Comparison of ENCODE assay signal across 16 cellular contexts in genomic region chr10:131797626-131798025, GRCh38.
A peak's percentile ranks its signal among the peaks of the same experiment; 100 is the strongest.
DNase-seq lines count a peak whose midpoint lies in the region; TF ChIP-seq lines count a peak whose summit lies in the region.
"Had no signal": no experiment of that assay in that cellular context is flagged by ENCODE, and none has a peak within 500 bp of the region (broad histone marks: within the 10 kb centered on the region; RNA-seq: fewer than 3 reads in every experiment).

No MANE protein-coding gene starts in this region.

- no peaks in the 10 kb centered on the region for H3K4me1 ChIP-seq in sigmoid colon
- H3K4me1 ChIP-seq: BE2C had no signal

- no peak overlapping the region for H3K27ac Mint-ChIP-seq in activated T-cell treated with anti-CD3 and anti-CD28 coated beads, Interleukin-2, amount 50 U/mL, for 24 hours
- H3K27ac Mint-ChIP-seq in activated naive CD8-positive, alpha-beta T cell treated with anti-CD3 and anti-CD28 coated beads for 36 hours = no peak overlapping the region
- H3K27ac Mint-ChIP-seq: CD4-positive, CD25-positive, alpha-beta regulatory T cell; CD8-positive, alpha-beta memory T cell had no signal

- peaks cover 17% of the 10 kb centered on the region for H3K27me3 Mint-ChIP-seq in activated T-cell treated with anti-CD3 and anti-CD28 coated beads, Interleukin-2, amount 50 U/mL, for 24 hours
- H3K27me3 Mint-ChIP-seq in activated naive CD8-positive, alpha-beta T cell treated with anti-CD3 and anti-CD28 coated beads for 36 hours = peaks cover 13% of the 10 kb centered on the region

- H3K9me3 Mint-ChIP-seq in activated T-cell treated with anti-CD3 and anti-CD28 coated beads, Interleukin-2, amount 50 U/mL, for 24 hours = peaks cover 15% of the 10 kb centered on the region
- H3K9me3 Mint-ChIP-seq in activated naive CD8-positive, alpha-beta T cell treated with anti-CD3 and anti-CD28 coated beads for 36 hours = peaks cover 12% of the 10 kb centered on the region

- peaks cover 3 to 11% (median 8%) of the 10 kb centered on the region in 4 donors for H3K9me3 ChIP-seq in sigmoid colon
- H3K9me3 ChIP-seq: BE2C had no signal

- no peak for TF ChIP-seq EP300 in sigmoid colon (IDR thresholded peaks at IDR 0.05)

- no peaks in the 10 kb centered on the region for H3K36me3 ChIP-seq in sigmoid colon
- H3K36me3 ChIP-seq: BE2C had no signal

- no peaks in the 10 kb centered on the region for H3K36me3 Mint-ChIP-seq in activated T-cell treated with anti-CD3 and anti-CD28 coated beads, Interleukin-2, amount 50 U/mL, for 24 hours (ENCODE audit: low read depth)
- no peaks in the 10 kb centered on the region for H3K36me3 Mint-ChIP-seq in activated naive CD8-positive, alpha-beta T cell treated with anti-CD3 and anti-CD28 coated beads for 36 hours

- H3K27me3 ChIP-seq in sigmoid colon = no peaks in the 10 kb centered on the region
- H3K27me3 ChIP-seq: BE2C had no signal

- TF ChIP-seq CTCF in coronary artery (IDR thresholded peaks at IDR 0.05) (no peak), sigmoid colon (IDR thresholded peaks at IDR 0.05) (no peak)

- H3K4me1 Mint-ChIP-seq in activated T-cell treated with anti-CD3 and anti-CD28 coated beads, Interleukin-2, amount 50 U/mL, for 24 hours (ENCODE audit: low read depth) = no peaks in the 10 kb centered on the region
- H3K4me1 Mint-ChIP-seq in activated naive CD8-positive, alpha-beta T cell treated with anti-CD3 and anti-CD28 coated beads for 36 hours = no peaks in the 10 kb centered on the region
- H3K4me1 Mint-ChIP-seq: CD4-positive, CD25-positive, alpha-beta regulatory T cell; CD8-positive, alpha-beta memory T cell had no signal

- TF ChIP-seq POLR2A in sigmoid colon (IDR thresholded peaks at IDR 0.05) = no peak

- H3K4me3 ChIP-seq in coronary artery (no peak overlapping the region), sigmoid colon (no peak overlapping the region)
- H3K4me3 ChIP-seq: GM23248 had no signal

- intact Hi-C loops in sigmoid colon (cut with DNase I) = no loop called here

- H3K4me3 Mint-ChIP-seq in activated T-cell treated with anti-CD3 and anti-CD28 coated beads, Interleukin-2, amount 50 U/mL, for 24 hours = no peak overlapping the region
- H3K4me3 Mint-ChIP-seq in activated naive CD8-positive, alpha-beta T cell treated with anti-CD3 and anti-CD28 coated beads for 36 hours = no peak overlapping the region
- H3K4me3 Mint-ChIP-seq: CD4-positive, CD25-positive, alpha-beta regulatory T cell; CD8-positive, alpha-beta memory T cell had no signal

- H3K27ac ChIP-seq in coronary artery (no peak overlapping the region), sigmoid colon (no peak overlapping the region)
- H3K27ac ChIP-seq: GM23248 had no signal

- peak; percentile 26 for DNase-seq in coronary artery (ENCODE audit: low spot score)
- DNase-seq in islet precursor cell = peak; percentile 16
- peak; percentile 12 for DNase-seq in sigmoid colon
- no peak for DNase-seq in occipital lobe (lab: John Stamatoyannopoulos, UW)
- no peak for DNase-seq in activated T-cell treated with anti-CD3 and anti-CD28 coated beads, Interleukin-2, amount 50 U/mL, for 24 hours
- no peak for DNase-seq in activated naive CD8-positive, alpha-beta T cell treated with anti-CD3 and anti-CD28 coated beads for 36 hours
- DNase-seq: ACHN; BE2C; C1 segment of cervical spinal cord; CD4-positive, CD25-positive, alpha-beta regulatory T cell; CD8-positive, alpha-beta memory T cell; COR-L47; DMS 273 treated with DMSO at 0.1 percent for 48 hours; GM23248; HCEC 1CT; IMR-90 had no signal

Comparison
In these comparisons a context has a peak if more than half of its experiments do, and no peak if none do; other contexts are left out.
1. DNase-seq: peak in coronary artery (single experiment), islet precursor cell (single experiment) and sigmoid colon (single experiment); none in occipital lobe (single experiment), activated T-cell treated with anti-CD3 and anti-CD28 coated beads, Interleukin-2, amount 50 U/mL, for 24 hours (single experiment) and activated naive CD8-positive, alpha-beta T cell treated with anti-CD3 and anti-CD28 coated beads for 36 hours (single experiment).